Comparison of ENCODE assay signal across 8 cellular contexts in the genomic region with DNA sequence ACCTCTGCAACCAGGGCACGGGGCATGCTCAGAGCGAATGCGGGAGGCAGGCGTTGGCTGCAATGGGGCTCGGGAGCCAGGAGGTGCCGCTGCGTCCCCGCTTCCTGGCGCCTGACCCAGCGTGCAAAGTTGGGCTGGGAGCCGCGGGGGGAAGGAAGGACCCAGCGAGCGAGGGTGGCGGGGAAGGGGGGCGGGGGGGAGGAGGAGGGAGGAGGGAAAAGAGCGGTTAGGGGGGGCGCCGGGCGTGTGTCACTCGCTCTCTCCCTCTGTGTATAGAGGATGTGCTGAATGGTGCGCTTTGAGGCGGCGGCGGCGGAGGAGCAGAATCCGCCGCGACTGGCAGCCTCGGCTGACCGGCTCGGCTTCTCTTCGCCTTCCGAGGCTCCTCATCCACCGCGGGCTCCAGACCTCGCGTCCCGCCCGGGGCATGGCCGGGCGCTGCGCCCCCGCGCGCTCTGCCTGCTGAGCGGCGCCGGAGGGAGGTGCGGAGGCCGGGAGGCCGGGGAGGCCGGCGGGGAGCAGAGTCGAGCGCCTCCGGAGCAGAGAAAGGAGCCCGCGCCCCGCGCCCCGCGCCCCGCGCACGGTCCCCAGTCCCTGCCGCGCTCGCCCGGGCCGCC. TPM values are rescaled to one million over a fixed set of nuclear protein-coding genes. Genes with fewer than 3 reads are reported as not detected.
DNase-seq lines count a peak whose midpoint lies in the region; ATAC-seq and TF ChIP-seq lines count a peak whose summit lies in the region.

A gene (plus strand): TSS at position 252 of the 617 bp plus-strand sequence. CDS start 386 bp downstream, outside the sequence.

- peak; percentile 57 for DNase-seq in NCI-H1694 treated with DMSO at 0.1 percent for 48 hours (lab: John Stamatoyannopoulos, UW)
- peak; percentile 90 for DNase-seq in UCSD-AML1 (lab: John Stamatoyannopoulos, UW; ENCODE audit: unreplicated experiment)
- DNase-seq in iPS DF 4.7 (ENCODE audit: extremely low read depth, low spot score), result peak; percentile 36
- peak; percentile 96 for DNase-seq in sigmoid colon
- no peak for DNase-seq in OCI-M2 (lab: John Stamatoyannopoulos, UW; ENCODE audit: unreplicated experiment)

- H3K27ac ChIP-seq in sigmoid colon, result peak within 1 kb of the TSS; percentile 90 to 93 (median 91)

- no peak for TF ChIP-seq EP300 in sigmoid colon (IDR thresholded peaks at IDR 0.05)

- H3K27me3 ChIP-seq in sigmoid colon, result no peaks in the 10 kb centered on the region

- H3K27ac Mint-ChIP-seq in brain, result peak within 1 kb of the TSS; percentile 71 to 92 (median 88)

- TF ChIP-seq POLR2A in sigmoid colon (IDR thresholded peaks at IDR 0.05), result no peak

- H3K4me1 Mint-ChIP-seq in brain, result peaks cover 48% of the 10 kb centered on the region

- peaks cover 0 to 3% (median 0%) of the 10 kb centered on the region in 5 experiments for H3K9me3 Mint-ChIP-seq in brain

- ATAC-seq in HG02840 (IDR thresholded peaks at IDR 0.05; ENCODE audit: low FRiP score, unreplicated experiment), result peak; percentile 67

- peak within 1 kb of the TSS; percentile 88 to 93 (median 92) for H3K4me3 Mint-ChIP-seq in brain

- intact Hi-C loops in sigmoid colon (cut with DNase I), result loop anchor here (1.0 to 10.0 kb wide), 3 partner anchors 257 to 590 kb away; no protein-coding TSS in a partner anchor

- H3K27me3 Mint-ChIP-seq in brain, result peaks cover 15% of the 10 kb centered on the region

- TF ChIP-seq CTCF in GM12873 (IDR thresholded peaks at IDR 0.05; ENCODE audit: insufficient read depth, low read depth, low read length, missing control alignments), result peak; percentile 88
- peak; percentile 93 for TF ChIP-seq CTCF in brain (conservative IDR thresholded peaks at IDR 0.05)
- TF ChIP-seq CTCF in sigmoid colon (IDR thresholded peaks at IDR 0.05), result peak; percentile 77 to 89 (median 83)

- no peaks in the 10 kb centered on the region for H3K36me3 Mint-ChIP-seq in brain

- H3K4me1 ChIP-seq in sigmoid colon, result peaks cover 0 to 75% (median 57%) of the 10 kb centered on the region in 4 donors

- H3K4me3 ChIP-seq in sigmoid colon, result peak within 1 kb of the TSS; percentile 66 to 97 (median 94)

- 1 to 2% methylated on average over 69 to 71 of the region's 71 CpGs for WGBS in sigmoid colon, 2 donors

- H3K36me3 ChIP-seq in sigmoid colon, result no peaks in the 10 kb centered on the region

- H3K9me3 ChIP-seq in sigmoid colon, result no peaks in the 10 kb centered on the region

RNA-seq across cellular contexts. Expression of the gene that starts here (rescaled TPM):
- polyA plus RNA-seq in brain (ENCODE audit: insufficient read depth, low read depth, low replicate concordance) (6.2 TPM), sigmoid colon (1 to 10 TPM in 2 of 3 donors, under 1 TPM in 1; 0.92 to 3.6 (median 3.4) TPM)
- 100 to 1,000 TPM in 2 of 4 donors, 10 to 100 TPM in 2; 86.7 to 117 (median 102) TPM for total RNA-seq in sigmoid colon
